8 cellular contexts compared by ENCODE assay signal in the genomic region with DNA sequence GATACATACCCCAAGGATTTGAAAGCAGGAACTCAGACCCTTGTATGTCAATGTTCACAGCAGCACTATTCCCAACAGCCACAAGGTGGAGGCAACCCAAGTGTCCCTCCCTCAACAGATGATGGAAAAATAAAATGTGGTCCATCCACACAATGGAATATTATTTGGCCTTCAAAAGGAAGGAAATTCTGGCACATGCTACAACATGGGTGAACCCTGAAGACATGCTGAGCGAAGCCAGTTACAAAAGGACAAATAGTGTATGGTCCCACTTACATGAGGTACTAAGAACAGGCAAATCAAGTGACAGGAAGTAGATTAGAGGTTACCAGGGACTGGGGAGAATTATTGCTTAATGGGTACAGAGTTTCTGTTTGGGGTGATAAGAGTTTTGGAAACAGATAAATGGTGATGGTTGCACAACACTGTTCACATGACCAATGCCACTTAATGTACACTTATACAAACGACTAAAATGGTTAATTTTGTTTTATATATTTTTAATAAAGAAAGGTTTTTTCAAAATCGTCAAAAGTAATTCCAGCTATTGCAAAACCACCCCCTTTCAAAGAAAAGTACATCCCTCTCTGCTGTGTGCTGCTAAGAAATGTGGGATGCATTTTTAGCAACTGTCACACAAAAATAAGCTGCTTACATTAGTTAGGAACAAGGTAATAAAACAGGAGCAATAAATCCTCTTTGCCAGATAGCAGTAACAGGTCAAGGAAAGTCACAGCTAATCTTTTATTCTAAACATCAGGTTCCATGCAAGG.
DNase-seq lines count a peak whose midpoint lies in the region; ATAC-seq and TF ChIP-seq lines count a peak whose summit lies in the region.

No MANE protein-coding gene starts in this region.

- H3K9me3 Mint-ChIP-seq in activated CD8-positive, alpha-beta memory T cell treated with anti-CD3 and anti-CD28 coated beads, Interleukin-2, amount 10 ng/mL, durations not matched to agents 7 days and 5 days (ENCODE audit: low read depth), result no peaks in the 10 kb centered on the region

- DNase-seq in activated CD8-positive, alpha-beta memory T cell treated with anti-CD3 and anti-CD28 coated beads, Interleukin-2, amount 10 ng/mL, durations not matched to agents 7 days and 5 days, result no peak
- no peak for DNase-seq in activated CD8-positive, alpha-beta memory T cell treated with anti-CD3 and anti-CD28 coated beads for 24 hours
- peak; percentile 2 for DNase-seq in OCI-LY7 (ENCODE audit: low spot score)
- DNase-seq in erythroblast (lab: John Stamatoyannopoulos, UW), result peak; percentile 89 to 91
- no peak for DNase-seq in NCI-H345 (lab: John Stamatoyannopoulos, UW)
- DNase-seq in CD1c-positive myeloid dendritic cell (ENCODE audit: extremely low spot score), result no peak
- DNase-seq in iPS-NIHi7 (ENCODE audit: extremely low spot score), result no peak

- intact Hi-C loops in OCI-LY7 (cut with micrococcal nuclease; ENCODE audit: unreplicated experiment), result no loop called here

- no peak overlapping the region for H3K27ac Mint-ChIP-seq in activated CD8-positive, alpha-beta memory T cell treated with anti-CD3 and anti-CD28 coated beads, Interleukin-2, amount 10 ng/mL, durations not matched to agents 7 days and 5 days

- no peaks in the 10 kb centered on the region for H3K4me1 ChIP-seq in OCI-LY7 (ENCODE audit: insufficient read depth, low read length, poor library complexity, severe bottlenecking)

- H3K27ac ChIP-seq in OCI-LY7 (ENCODE audit: low read depth, low read length, poor library complexity, severe bottlenecking) (no peak overlapping the region), temporal lobe (ENCODE audit: low read depth, low read length) (peak overlapping the region; percentile 72)

- H4K20me1 ChIP-seq in OCI-LY7 (ENCODE audit: insufficient read depth, low read length), result no peaks in the 10 kb centered on the region

- ATAC-seq in activated CD8-positive, alpha-beta memory T cell treated with anti-CD3 and anti-CD28 coated beads, Interleukin-2, amount 10 ng/mL, durations not matched to agents 7 days and 5 days, result peak; percentile 36

- peaks cover 36% of the 10 kb centered on the region for H3K27me3 Mint-ChIP-seq in activated CD8-positive, alpha-beta memory T cell treated with anti-CD3 and anti-CD28 coated beads, Interleukin-2, amount 10 ng/mL, durations not matched to agents 7 days and 5 days

- H3K4me2 ChIP-seq in OCI-LY7 (ENCODE audit: low read length), result no peak overlapping the region

- no peak overlapping the region for H2AFZ ChIP-seq in OCI-LY7 (ENCODE audit: low read length)

- H3K9me2 ChIP-seq in OCI-LY7 (ENCODE audit: insufficient read depth, low read length), result no peaks in the 10 kb centered on the region

- peak; percentile 71 for TF ChIP-seq CTCF in OCI-LY7 (conservative IDR thresholded peaks at IDR 0.05; ENCODE audit: low read length)

- H3K4me1 Mint-ChIP-seq in activated CD8-positive, alpha-beta memory T cell treated with anti-CD3 and anti-CD28 coated beads, Interleukin-2, amount 10 ng/mL, durations not matched to agents 7 days and 5 days, result peaks cover 4% of the 10 kb centered on the region

- no peaks in the 10 kb centered on the region for H3K79me2 ChIP-seq in OCI-LY7 (ENCODE audit: insufficient read depth, low read depth, low read length)

- no peak for TF ChIP-seq POLR2A in erythroblast (IDR thresholded peaks at IDR 0.05; ENCODE audit: low read length)

- no peak overlapping the region for H3K4me3 ChIP-seq in OCI-LY7 (ENCODE audit: low read depth, low read length, poor library complexity, severe bottlenecking)

- POLR2A ChIA-PET in OCI-LY7 (lab: Charles Lee), result interaction anchor here (0.7 kb wide), 1 partner anchor 18 kb away, joined by 3 read pairs; no protein-coding TSS in a partner anchor

- CTCF ChIA-PET in activated CD8-positive, alpha-beta memory T cell treated with anti-CD3 and anti-CD28 coated beads, Interleukin-2, amount 10 ng/mL, durations not matched to agents 7 days and 5 days (lab: Charles Lee), result interaction anchor here (0.6 to 1.9 kb wide), 4 partner anchors 444 to 674 kb away, joined by 3 to 15 read pairs (median 7); no protein-coding TSS in a partner anchor
- CTCF ChIA-PET in OCI-LY7 (lab: Charles Lee; ENCODE audit: unreplicated experiment), result no interaction called here

- no peaks in the 10 kb centered on the region for H3K36me3 Mint-ChIP-seq in activated CD8-positive, alpha-beta memory T cell treated with anti-CD3 and anti-CD28 coated beads, Interleukin-2, amount 10 ng/mL, durations not matched to agents 7 days and 5 days

- BruUV-seq in OCI-LY7 (replicated peaks; lab: Mats Ljungman, UMichigan), result no TSS peak

- H3K36me3 ChIP-seq in OCI-LY7 (ENCODE audit: insufficient read depth, low read length), result no peaks in the 10 kb centered on the region

- H3K4me3 Mint-ChIP-seq in activated CD8-positive, alpha-beta memory T cell treated with anti-CD3 and anti-CD28 coated beads, Interleukin-2, amount 10 ng/mL, durations not matched to agents 7 days and 5 days, result no peak overlapping the region

- no peaks in the 10 kb centered on the region for H3K9me3 ChIP-seq in OCI-LY7 (ENCODE audit: low read length)

Comparison
In these comparisons a context has a peak if more than half of its experiments do, and no peak if none do; other contexts are left out.
1. DNase-seq: peak in OCI-LY7 (single experiment) and erythroblast (2 of 2); none in activated CD8-positive, alpha-beta memory T cell treated with anti-CD3 and anti-CD28 coated beads, Interleukin-2, amount 10 ng/mL, durations not matched to agents 7 days and 5 days (single experiment), activated CD8-positive, alpha-beta memory T cell treated with anti-CD3 and anti-CD28 coated beads for 24 hours (single experiment), NCI-H345 (single experiment), CD1c-positive myeloid dendritic cell (single experiment) and iPS-NIHi7 (single experiment).